In genomic region chr6:53651149-53651763, GRCh38 we compare ENCODE assay signal across 8 cellular contexts. TPM values are rescaled to one million over a fixed set of nuclear protein-coding genes. Genes with fewer than 3 reads are reported as not detected.
DNase-seq lines count a peak whose midpoint lies in the region; ATAC-seq and TF ChIP-seq lines count a peak whose summit lies in the region.

No MANE protein-coding gene starts in this region.

- peak; percentile 44 for DNase-seq in NCI-H2196 treated with DMSO at 0.1 percent for 48 hours (lab: John Stamatoyannopoulos, UW; ENCODE audit: unreplicated experiment)
- peak; percentile 22 for DNase-seq in activated B cell treated with CpG ODN at 0.5 μM for 24 hours
- no peak for DNase-seq in chondrocyte (ENCODE audit: low spot score)
- peak; percentile 77 to 79 for DNase-seq in left colon
- peak; percentile 67 for DNase-seq in stimulated activated CD4-positive, alpha-beta T cell treated with anti-CD3 and anti-CD28 coated beads, Interleukin-1b, Interleukin-23, amount 100 ng/mL, for 48 hours

- H3K4me1 Mint-ChIP-seq in activated B cell treated with CpG ODN at 0.5 μM for 24 hours = peaks cover 25% of the 10 kb centered on the region
- peaks cover 28% of the 10 kb centered on the region for H3K4me1 Mint-ChIP-seq in chondrocyte (ENCODE audit: low read depth)

- ATAC-seq in HG03045 (IDR thresholded peaks at IDR 0.05; ENCODE audit: unreplicated experiment) (peak; percentile 38), activated B cell treated with CpG ODN at 0.5 μM for 24 hours (ENCODE audit: low read depth) (peak; percentile 28), left colon (peak; percentile 57), HG03280 (IDR thresholded peaks at IDR 0.05; ENCODE audit: unreplicated experiment) (no peak)

- H3K9me3 Mint-ChIP-seq in activated B cell treated with CpG ODN at 0.5 μM for 24 hours = no peaks in the 10 kb centered on the region
- H3K9me3 Mint-ChIP-seq in chondrocyte (ENCODE audit: low read depth) = no peaks in the 10 kb centered on the region

- H3K27me3 Mint-ChIP-seq in activated B cell treated with CpG ODN at 0.5 μM for 24 hours = peaks cover 4% of the 10 kb centered on the region
- H3K27me3 Mint-ChIP-seq in chondrocyte (ENCODE audit: low read depth) = no peaks in the 10 kb centered on the region

- intact Hi-C loops in activated B cell treated with CpG ODN at 0.5 μM for 24 hours (cut with micrococcal nuclease) (loop anchor here (1.0 to 5.0 kb wide), 8 partner anchors 76 to 656 kb away; partner anchors contain the start of genes GCLC and GSTA4), left colon (cut with DNase I, micrococcal nuclease) (loop anchor here (2.0 to 10.0 kb wide), 5 partner anchors 64 to 476 kb away; partner anchors contain the start of gene GCLC (in 1 of the 2))

- H3K4me3 Mint-ChIP-seq in activated B cell treated with CpG ODN at 0.5 μM for 24 hours = peak overlapping the region; percentile 87
- H3K4me3 Mint-ChIP-seq in chondrocyte (ENCODE audit: unreplicated experiment) = peak overlapping the region; percentile 80

- CTCF ChIA-PET in activated B cell treated with CpG ODN at 0.5 μM for 24 hours (lab: Charles Lee) = interaction anchor here (0.6 to 4.8 kb wide), 12 partner anchors 68 to 479 kb away, joined by 3 to 78 read pairs (median 4); partner anchors contain the start of gene GCLC

- H3K27ac Mint-ChIP-seq in activated B cell treated with CpG ODN at 0.5 μM for 24 hours (peak overlapping the region; percentile 68), chondrocyte (ENCODE audit: unreplicated experiment) (peak overlapping the region; percentile 69)

- H3K36me3 Mint-ChIP-seq in activated B cell treated with CpG ODN at 0.5 μM for 24 hours (ENCODE audit: low read depth) (no peaks in the 10 kb centered on the region), chondrocyte (ENCODE audit: low read depth) (no peaks in the 10 kb centered on the region)

- H3K4me3 ChIP-seq in GM12875 (ENCODE audit: low read depth, low read length) = peak overlapping the region; percentile 14

- TF ChIP-seq CTCF in GM12875 (IDR thresholded peaks at IDR 0.05; ENCODE audit: borderline replicate concordance, insufficient read depth, low read depth, low read length) = peak; percentile 20; the same call in 1 of the 2 replicates
- peak; percentile 39 for TF ChIP-seq CTCF in activated B cell treated with CpG ODN at 0.5 μM for 24 hours (IDR thresholded peaks at IDR 0.05)
- TF ChIP-seq CTCF in chondrocyte (IDR thresholded peaks at IDR 0.05) = peak; percentile 83

- POLR2A ChIA-PET in activated B cell treated with CpG ODN at 0.5 μM for 24 hours (lab: Charles Lee) = interaction anchor here (1.1 to 1.2 kb wide), 2 partner anchors 104 to 107 kb away, joined by 7 read pairs; partner anchors contain the start of gene GCLC

RNA-seq across cellular contexts. Expression of gene KLHL31, which starts 14.3 kb away (rescaled TPM):
- 0.13 TPM in 1 of 2 replicates, not detected in the other for total RNA-seq in activated B cell treated with CpG ODN at 0.5 μM for 24 hours
- 0.44 to 1.3 TPM (median 0.55 TPM) in 3 replicates for total RNA-seq in chondrocyte
- total RNA-seq in left colon = under 1 TPM; 0.21 to 0.39 TPM

Comparison
In these comparisons a context has a peak if more than half of its experiments do, and no peak if none do; other contexts are left out.
1. CTCF ChIP-seq: peak in every context shown above with its lines; median percentile 83 in chondrocyte; 39 in activated B cell treated with CpG ODN at 0.5 μM for 24 hours; 20 in GM12875.